Comparison of ENCODE assay signal across 13 cellular contexts in the genomic region with DNA sequence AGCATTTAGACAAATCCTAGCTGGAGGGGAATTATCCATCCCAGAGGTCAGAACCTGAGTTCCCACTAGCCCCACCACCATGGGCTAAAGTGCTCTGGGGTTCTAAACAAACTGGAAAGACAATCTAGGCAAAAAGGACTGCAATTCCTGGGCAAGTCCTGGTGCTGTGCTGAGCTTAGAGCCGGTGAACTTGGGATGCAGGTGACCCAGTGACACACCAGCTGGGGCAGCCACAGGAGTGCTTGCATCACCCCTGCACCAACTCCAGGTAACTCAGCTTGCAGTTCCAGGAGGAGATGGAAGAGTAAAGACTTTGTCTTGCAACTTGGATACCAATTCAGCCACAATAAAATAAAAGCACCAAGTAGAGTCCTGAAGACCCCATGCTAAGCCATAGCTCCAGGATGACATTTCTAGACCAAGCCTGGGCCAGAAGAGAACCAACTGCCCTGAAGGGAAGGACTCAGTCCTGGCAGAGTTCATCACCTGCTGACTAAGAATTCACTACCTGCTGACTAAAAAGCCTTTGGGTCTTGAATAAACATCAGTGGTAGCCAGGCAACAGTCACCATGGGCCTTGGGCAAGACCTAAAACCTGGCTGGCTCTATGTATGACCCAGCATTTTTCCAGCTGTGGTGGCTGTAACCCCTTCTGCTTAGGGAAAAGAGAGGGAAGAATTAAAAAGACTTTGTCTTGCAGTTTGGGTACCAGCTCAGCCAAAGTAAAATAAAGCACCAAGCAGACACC.
DNase-seq lines count a peak whose midpoint lies in the region; ATAC-seq, FAIRE-seq and TF ChIP-seq lines count a peak whose summit lies in the region.
"Had no signal": no experiment of that assay in that cellular context is flagged by ENCODE, and none has a peak within 500 bp of the region (broad histone marks: within the 10 kb centered on the region; RNA-seq: fewer than 3 reads in every experiment).

No MANE protein-coding gene starts in this region.

- TF ChIP-seq POLR2A in A549 (IDR thresholded peaks at IDR 0.05; ENCODE audit: low read length), result no peak

- H3F3A ChIP-seq in GM23338 (replicated peaks; ENCODE audit: low read depth) (no peaks in the 10 kb centered on the region), PC-9 (ENCODE audit: insufficient read depth, low read depth) (peaks cover 15% of the 10 kb centered on the region)

- H3K4me2 ChIP-seq in A549, result 0 out of 3 replicates have a peak overlapping the region, but pooled peaks have one; percentile 10
- H3K4me2 ChIP-seq in GM23338, result no peak overlapping the region
- H3K4me2 ChIP-seq in PC-9, result peak overlapping the region; percentile 57
- H3K4me2 ChIP-seq: neural progenitor cell had no signal

- H3K27ac Mint-ChIP-seq in GM23338, result peak overlapping the region; percentile 53; the same call in 1 of the 2 replicates
- H3K27ac Mint-ChIP-seq: activated CD4-positive, alpha-beta T cell treated with anti-CD3 and anti-CD28 coated beads, Interleukin-2, amount 10 ng/mL, durations not matched to agents 24 days and 14 days had no signal

- H3K9me3 ChIP-seq in A549 (peaks cover 5% of the 10 kb centered on the region; the same call in 1 of the 3 replicates), PC-9 (ENCODE audit: insufficient read depth, low read depth) (peaks cover 23% of the 10 kb centered on the region)
- H3K9me3 ChIP-seq: Caco-2 had no signal

- peak in 1 of 2 experiments; percentile 70 for DNase-seq in A549 (ENCODE audit: low read depth in 1 of 2, low spot score in 1 of 2)
- peak; percentile 16 for DNase-seq in GM23338 (ENCODE audit: low spot score)
- peak; percentile 74 to 94 for DNase-seq in PC-9
- DNase-seq in pons (ENCODE audit: low spot score), result no peak
- no peak for DNase-seq in GOT3 (lab: John Stamatoyannopoulos, UW)
- DNase-seq: activated CD4-positive, alpha-beta T cell treated with anti-CD3 and anti-CD28 coated beads, Interleukin-2, amount 10 ng/mL, durations not matched to agents 24 days and 14 days; activated naive CD4-positive, alpha-beta T cell treated with Interleukin-2 at 50 U/mL for 16 hours; Caco-2; NCI-H2029 treated with DMSO at 0.1 percent for 48 hours had no signal

- POLR2A ChIA-PET in A549 (lab: Yijun Ruan, JAX), result no interaction called here
- POLR2A ChIA-PET in PC-9 (lab: Charles Lee; ENCODE audit: unreplicated experiment), result interaction anchor here (0.6 kb wide), 1 partner anchor 787 kb away, joined by 3 read pairs; no protein-coding TSS in a partner anchor

- no peak for FAIRE-seq in A549 (lab: Jason Lieb, UNC)

- H3K36me3 ChIP-seq in GM23338 (ENCODE audit: insufficient read depth) (no peaks in the 10 kb centered on the region), PC-9 (ENCODE audit: low read depth) (peaks cover 13% of the 10 kb centered on the region; the same call in 1 of the 2 replicates)
- H3K36me3 ChIP-seq: neural progenitor cell had no signal

- H3K27me3 ChIP-seq in GM23338 (ENCODE audit: insufficient read depth) (no peaks in the 10 kb centered on the region), PC-9 (ENCODE audit: insufficient read depth, low read depth) (no peaks in the 10 kb centered on the region)
- H3K27me3 ChIP-seq: neural progenitor cell had no signal

- H3K4me1 ChIP-seq in A549 (peaks cover 12% of the 10 kb centered on the region; the same call in 1 of the 3 replicates), GM23338 (ENCODE audit: insufficient read depth) (no peaks in the 10 kb centered on the region), PC-9 (replicated peaks; ENCODE audit: insufficient read depth) (peaks cover 39% of the 10 kb centered on the region)
- H3K4me1 ChIP-seq: Caco-2, neural progenitor cell had no signal

- no peak overlapping the region for H3K4me3 ChIP-seq in A549
- H3K4me3 ChIP-seq in GM23338, result no peak overlapping the region
- H3K4me3 ChIP-seq in PC-9, result no peak overlapping the region
- H3K4me3 ChIP-seq: neural progenitor cell had no signal

- no peaks in the 10 kb centered on the region for H4K20me1 ChIP-seq in GM23338 (replicated peaks; ENCODE audit: insufficient read depth)
- no peaks in the 10 kb centered on the region for H4K20me1 ChIP-seq in PC-9 (ENCODE audit: insufficient read depth)

- H3K36me3 Mint-ChIP-seq in GM23338 (ENCODE audit: low read depth), result no peaks in the 10 kb centered on the region
- H3K36me3 Mint-ChIP-seq: neural progenitor cell had no signal

- TF ChIP-seq RAD21 in A549 (conservative IDR thresholded peaks at IDR 0.05 in 1 of 2, IDR thresholded peaks at IDR 0.05 in 1 of 2), result no peak

- intact Hi-C loops in PC-9 (cut with micrococcal nuclease; ENCODE audit: unreplicated experiment), result loop anchor here (1.0 to 10.0 kb wide), 5 partner anchors 44 to 410 kb away; no protein-coding TSS in a partner anchor

- no peak for TF ChIP-seq EP300 in A549 (IDR thresholded peaks at IDR 0.05)

- H3K27ac ChIP-seq in A549 (peak overlapping the region; percentile 54 to 63), GM23338 (ENCODE audit: low read depth) (no peak overlapping the region), PC-9 (peak overlapping the region; percentile 86)
- H3K27ac ChIP-seq: neural progenitor cell had no signal

- TF ChIP-seq CTCF in A549 (IDR thresholded peaks at IDR 0.05) (no peak), GM23338 (conservative IDR thresholded peaks at IDR 0.05; ENCODE audit: low read depth in 2 of 2) (no peak), PC-9 (conservative IDR thresholded peaks at IDR 0.05) (no peak)

- ATAC-seq in A549 (peak; percentile 80 to 91), GM23338 (no peak; the same call in 2 of the 3 replicates), esophagus mucosa (peak; percentile 70), HG03196 (IDR thresholded peaks at IDR 0.05; ENCODE audit: unreplicated experiment) (no peak), GM18909 (IDR thresholded peaks at IDR 0.05; ENCODE audit: poor library complexity, unreplicated experiment) (no peak)

- peaks cover 2% of the 10 kb centered on the region for H3K27me3 Mint-ChIP-seq in GM23338 (ENCODE audit: insufficient read depth, low read depth, poor library complexity)
- H3K27me3 Mint-ChIP-seq: activated CD4-positive, alpha-beta T cell treated with anti-CD3 and anti-CD28 coated beads, Interleukin-2, amount 10 ng/mL, durations not matched to agents 24 days and 14 days had no signal

- peaks cover 6% of the 10 kb centered on the region; the same call in 2 of the 3 replicates for H3K4me1 Mint-ChIP-seq in GM23338
- H3K4me1 Mint-ChIP-seq: activated CD4-positive, alpha-beta T cell treated with anti-CD3 and anti-CD28 coated beads, Interleukin-2, amount 10 ng/mL, durations not matched to agents 24 days and 14 days had no signal

- H3K79me2 ChIP-seq in GM23338 (replicated peaks; ENCODE audit: insufficient read depth) (no peaks in the 10 kb centered on the region), PC-9 (ENCODE audit: low read depth) (no peaks in the 10 kb centered on the region)

- CTCF ChIA-PET in A549 (lab: Yijun Ruan, JAX), result no interaction called here
- CTCF ChIA-PET in PC-9 (lab: Charles Lee), result no interaction called here

- H2AFZ ChIP-seq in GM23338, result no peak overlapping the region
- peak overlapping the region; percentile 55; the same call in 1 of the 2 replicates for H2AFZ ChIP-seq in PC-9
- H2AFZ ChIP-seq: neural progenitor cell had no signal

- H3K9me2 ChIP-seq in GM23338 (ENCODE audit: insufficient read depth) (no peaks in the 10 kb centered on the region; the same call in 1 of the 2 replicates), PC-9 (ENCODE audit: insufficient read depth) (no peaks in the 10 kb centered on the region)

- WGBS in A549 (ENCODE audit: missing lambda C conversion rate), result 100% methylated on average over 1 of the region's 1 CpG

- TSS peak; percentile 93 for BruUV-seq in PC-9 (replicated peaks; lab: Mats Ljungman, UMichigan)

- no peaks in the 10 kb centered on the region; the same call in 2 of the 3 replicates for H3K9me3 Mint-ChIP-seq in GM23338
- H3K9me3 Mint-ChIP-seq: activated CD4-positive, alpha-beta T cell treated with anti-CD3 and anti-CD28 coated beads, Interleukin-2, amount 10 ng/mL, durations not matched to agents 24 days and 14 days; neural progenitor cell had no signal

- no peak overlapping the region for H3K4me3 Mint-ChIP-seq in GM23338
- H3K4me3 Mint-ChIP-seq: activated CD4-positive, alpha-beta T cell treated with anti-CD3 and anti-CD28 coated beads, Interleukin-2, amount 10 ng/mL, durations not matched to agents 24 days and 14 days; neural progenitor cell had no signal

TF ChIP-seq in A549, 52 proteins besides CTCF, POLR2A, EP300 and RAD21:
- TF ChIP-seq CEBPB (IDR thresholded peaks at IDR 0.05) (no peak), JUN (IDR thresholded peaks at IDR 0.05) (no peak), MAFK (IDR thresholded peaks at IDR 0.05; ENCODE audit: partially characterized antibody) (peak; percentile 80), ZSCAN20 (CRISPR knock-in tag; IDR thresholded peaks at IDR 0.05) (no peak), FOSL2 (IDR thresholded peaks at IDR 0.05) (no peak), FOSL2 (CRISPR knock-in tag; IDR thresholded peaks at IDR 0.05) (peak; percentile 37; the same call in 1 of the 2 replicates), HOXA7 (CRISPR knock-in tag; IDR thresholded peaks at IDR 0.05) (no peak), CBX2 (IDR thresholded peaks at IDR 0.05; ENCODE audit: borderline replicate concordance, low read depth) (no peak), NFE2L2 (conservative IDR thresholded peaks at IDR 0.05; ENCODE audit: low read length) (peak; percentile 34; the same call in 1 of the 2 replicates)
TF ChIP-seq in A549: peak in this region for 3.

TF ChIP-seq in GM23338, 12 proteins besides CTCF, POLR2A, EP300 and RAD21 (continues in another document):
- TF ChIP-seq EZH2phosphoT487 (IDR thresholded peaks at IDR 0.05; ENCODE audit: unreplicated experiment) (no peak), POLR2AphosphoS5 (IDR thresholded peaks at IDR 0.05; ENCODE audit: low read depth) (no peak), ZNF331 (CRISPR knock-in tag; IDR thresholded peaks at IDR 0.05; ENCODE audit: low read depth) (no peak), ZNF114 (CRISPR knock-in tag; IDR thresholded peaks at IDR 0.05) (no peak), CREB1 (CRISPR knock-in tag; IDR thresholded peaks at IDR 0.05; ENCODE audit: low read depth) (no peak), STAT1 (IDR thresholded peaks at IDR 0.05; ENCODE audit: unreplicated experiment) (no peak), JUNB (IDR thresholded peaks at IDR 0.05; ENCODE audit: unreplicated experiment) (no peak)
- TF ChIP-seq, protein P1, sequence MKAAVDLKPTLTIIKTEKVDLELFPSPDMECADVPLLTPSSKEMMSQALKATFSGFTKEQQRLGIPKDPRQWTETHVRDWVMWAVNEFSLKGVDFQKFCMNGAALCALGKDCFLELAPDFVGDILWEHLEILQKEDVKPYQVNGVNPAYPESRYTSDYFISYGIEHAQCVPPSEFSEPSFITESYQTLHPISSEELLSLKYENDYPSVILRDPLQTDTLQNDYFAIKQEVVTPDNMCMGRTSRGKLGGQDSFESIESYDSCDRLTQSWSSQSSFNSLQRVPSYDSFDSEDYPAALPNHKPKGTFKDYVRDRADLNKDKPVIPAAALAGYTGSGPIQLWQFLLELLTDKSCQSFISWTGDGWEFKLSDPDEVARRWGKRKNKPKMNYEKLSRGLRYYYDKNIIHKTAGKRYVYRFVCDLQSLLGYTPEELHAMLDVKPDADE (IDR thresholded peaks at IDR 0.05), result no peak

Comparison
In these comparisons a context has a peak if more than half of its experiments do, and no peak if none do; other contexts are left out.
1. ATAC-seq: peak in A549 (2 of 2) and esophagus mucosa (single experiment); none in GM23338 (single experiment), HG03196 (single experiment) and GM18909 (single experiment).
2. DNase-seq: peak in GM23338 (single experiment) and PC-9 (2 of 2); none in pons (single experiment) and GOT3 (single experiment).